ENCODE assay signal across 1 cellular context in the genomic region with DNA sequence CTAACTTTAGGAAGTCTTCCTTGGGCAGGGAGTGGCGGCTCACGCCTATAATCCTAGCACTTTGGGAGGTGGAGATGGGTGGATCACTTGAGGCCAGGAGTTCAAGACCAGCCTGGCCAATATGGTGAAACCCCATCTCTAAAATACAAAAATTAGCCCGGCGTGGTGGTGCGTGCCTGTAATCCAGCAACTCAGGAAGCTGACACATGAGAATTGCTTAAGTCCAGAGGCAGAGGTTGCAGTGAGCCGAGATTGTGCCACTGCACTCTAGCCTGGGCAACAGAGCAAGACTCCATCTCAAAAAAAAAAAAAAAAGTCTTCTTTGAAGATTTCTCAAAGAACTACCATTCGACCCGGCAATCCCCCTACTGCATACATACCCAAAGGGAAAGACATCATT.
TF ChIP-seq lines count a peak whose summit lies in the region.

No MANE protein-coding gene starts in this region.

TF ChIP-seq in K562, 482 proteins besides CTCF, POLR2A, EP300 and RAD21:
- TF ChIP-seq ZNF121 (CRISPR knock-in tag; conservative IDR thresholded peaks at IDR 0.05): peak; percentile 15; the same call in 1 of the 2 replicates
